1 cellular context compared by ENCODE assay signal in the genomic region with DNA sequence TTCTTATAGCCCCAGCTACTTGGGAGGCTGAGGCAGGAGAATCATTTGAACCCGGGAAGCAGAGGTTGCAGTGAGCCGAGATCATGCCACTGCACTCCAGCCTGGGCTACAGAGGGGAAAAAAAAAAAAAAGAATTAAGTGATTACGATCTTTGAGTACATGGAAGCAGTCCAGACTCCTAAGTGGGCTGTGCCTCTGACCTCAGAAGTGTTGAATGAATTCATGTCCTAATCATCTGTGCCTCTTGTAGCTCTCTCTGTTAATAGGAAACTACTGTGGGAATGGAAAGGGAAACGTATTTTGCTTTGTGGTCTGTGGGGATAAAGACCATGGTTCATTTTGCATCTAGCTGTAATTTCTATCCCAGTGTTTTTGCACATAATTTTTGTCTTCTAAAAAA.
TF ChIP-seq lines count a peak whose summit lies in the region.

No MANE protein-coding gene starts in this region.

TF ChIP-seq in K562, 482 proteins besides CTCF, POLR2A, EP300 and RAD21 (continued from another document and continues in another):
- TF ChIP-seq ZBTB11 (CRISPR knock-in tag; IDR thresholded peaks at IDR 0.05): no peak
- TF ChIP-seq CEBPG (CRISPR knock-in tag; IDR thresholded peaks at IDR 0.05): no peak
- no peak for TF ChIP-seq CEBPG (tag; conservative IDR thresholded peaks at IDR 0.05 in 1 of 2, IDR thresholded peaks at IDR 0.05 in 1 of 2)
- TF ChIP-seq CCAR2 (IDR thresholded peaks at IDR 0.05; ENCODE audit: low read depth, low read length): no peak
- TF ChIP-seq ATF7 (IDR thresholded peaks at IDR 0.05): peak; percentile 72
- peak in 1 of 2 experiments; percentile 62; a peak in 1 of 3 replicates for TF ChIP-seq CBX3 (IDR thresholded peaks at IDR 0.05; ENCODE audit: borderline replicate concordance in 1 of 2, low read length in 2 of 2)
- TF ChIP-seq, protein P1, sequence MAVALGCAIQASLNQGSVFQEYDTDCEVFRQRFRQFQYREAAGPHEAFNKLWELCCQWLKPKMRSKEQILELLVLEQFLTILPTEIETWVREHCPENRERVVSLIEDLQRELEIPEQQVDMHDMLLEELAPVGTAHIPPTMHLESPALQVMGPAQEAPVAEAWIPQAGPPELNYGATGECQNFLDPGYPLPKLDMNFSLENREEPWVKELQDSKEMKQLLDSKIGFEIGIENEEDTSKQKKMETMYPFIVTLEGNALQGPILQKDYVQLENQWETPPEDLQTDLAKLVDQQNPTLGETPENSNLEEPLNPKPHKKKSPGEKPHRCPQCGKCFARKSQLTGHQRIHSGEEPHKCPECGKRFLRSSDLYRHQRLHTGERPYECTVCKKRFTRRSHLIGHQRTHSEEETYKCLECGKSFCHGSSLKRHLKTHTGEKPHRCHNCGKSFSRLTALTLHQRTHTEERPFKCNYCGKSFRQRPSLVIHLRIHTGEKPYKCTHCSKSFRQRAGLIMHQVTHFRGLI (CRISPR knock-in tag; IDR thresholded peaks at IDR 0.05): no peak
- TF ChIP-seq MECOM (CRISPR knock-in tag; IDR thresholded peaks at IDR 0.05): no peak
- TF ChIP-seq TAF9B (IDR thresholded peaks at IDR 0.05; ENCODE audit: partially characterized antibody): no peak
- no peak for TF ChIP-seq ZC3H11A (IDR thresholded peaks at IDR 0.05; ENCODE audit: low read depth, low read length)
- TF ChIP-seq NR2C1 (IDR thresholded peaks at IDR 0.05): no peak
- peak; percentile 23; the same call in 1 of the 2 replicates for TF ChIP-seq NR2C1 (tag; IDR thresholded peaks at IDR 0.05)
- peak; percentile 14; the same call in 1 of the 2 replicates for TF ChIP-seq TEAD4 (IDR thresholded peaks at IDR 0.05; ENCODE audit: low read length)
- no peak for TF ChIP-seq TEAD4 (CRISPR knock-in tag; IDR thresholded peaks at IDR 0.05; ENCODE audit: borderline replicate concordance)
- TF ChIP-seq RFX1 (IDR thresholded peaks at IDR 0.05): no peak
- no peak for TF ChIP-seq ZNF764 (CRISPR knock-in tag; IDR thresholded peaks at IDR 0.05; ENCODE audit: low read depth)
- peak; percentile 68; the same call in 1 of the 2 replicates for TF ChIP-seq SMARCE1 (IDR thresholded peaks at IDR 0.05)
- TF ChIP-seq ZNF384 (IDR thresholded peaks at IDR 0.05; ENCODE audit: low read depth, low read length): peak; percentile 90
- TF ChIP-seq ELF1 (tag; IDR thresholded peaks at IDR 0.05): no peak
- TF ChIP-seq SP1 (CRISPR knock-in tag; IDR thresholded peaks at IDR 0.05): no peak
- TF ChIP-seq RCOR1 (IDR thresholded peaks at IDR 0.05; ENCODE audit: borderline replicate concordance in 1 of 2, low read depth in 2 of 2, low read length in 2 of 2): peak in 1 of 2 experiments; percentile 21; a peak in 1 of 4 replicates
- no peak; the same call in 1 of the 2 replicates for TF ChIP-seq NBN (IDR thresholded peaks at IDR 0.05; ENCODE audit: low read depth)
- TF ChIP-seq FIP1L1 (IDR thresholded peaks at IDR 0.05; ENCODE audit: low read depth, low read length, poor library complexity, severe bottlenecking): no peak
- no peak for TF ChIP-seq YBX1 (IDR thresholded peaks at IDR 0.05)
- TF ChIP-seq MNT (conservative IDR thresholded peaks at IDR 0.05): no peak
- TF ChIP-seq RBM25 (IDR thresholded peaks at IDR 0.05; ENCODE audit: low read depth, low read length, severe bottlenecking): no peak
- no peak for TF ChIP-seq GATAD2A (IDR thresholded peaks at IDR 0.05)
- no peak for TF ChIP-seq MYBL2 (IDR thresholded peaks at IDR 0.05; ENCODE audit: low read depth)
- TF ChIP-seq MYBL2 (CRISPR knock-in tag; IDR thresholded peaks at IDR 0.05; ENCODE audit: borderline replicate concordance): no peak
- TF ChIP-seq ARID4B (CRISPR knock-in tag; IDR thresholded peaks at IDR 0.05): no peak
- no peak for TF ChIP-seq SMARCC2 (IDR thresholded peaks at IDR 0.05; ENCODE audit: low read depth)
- TF ChIP-seq SLC30A9 (CRISPR knock-in tag; IDR thresholded peaks at IDR 0.05): no peak
- TF ChIP-seq CHD4 (IDR thresholded peaks at IDR 0.05; ENCODE audit: insufficient read depth, insufficient replicate concordance, low read depth, low read length, poor library complexity, severe bottlenecking): no peak
- no peak for TF ChIP-seq DEAF1 (CRISPR knock-in tag; IDR thresholded peaks at IDR 0.05)
- TF ChIP-seq, protein P2, sequence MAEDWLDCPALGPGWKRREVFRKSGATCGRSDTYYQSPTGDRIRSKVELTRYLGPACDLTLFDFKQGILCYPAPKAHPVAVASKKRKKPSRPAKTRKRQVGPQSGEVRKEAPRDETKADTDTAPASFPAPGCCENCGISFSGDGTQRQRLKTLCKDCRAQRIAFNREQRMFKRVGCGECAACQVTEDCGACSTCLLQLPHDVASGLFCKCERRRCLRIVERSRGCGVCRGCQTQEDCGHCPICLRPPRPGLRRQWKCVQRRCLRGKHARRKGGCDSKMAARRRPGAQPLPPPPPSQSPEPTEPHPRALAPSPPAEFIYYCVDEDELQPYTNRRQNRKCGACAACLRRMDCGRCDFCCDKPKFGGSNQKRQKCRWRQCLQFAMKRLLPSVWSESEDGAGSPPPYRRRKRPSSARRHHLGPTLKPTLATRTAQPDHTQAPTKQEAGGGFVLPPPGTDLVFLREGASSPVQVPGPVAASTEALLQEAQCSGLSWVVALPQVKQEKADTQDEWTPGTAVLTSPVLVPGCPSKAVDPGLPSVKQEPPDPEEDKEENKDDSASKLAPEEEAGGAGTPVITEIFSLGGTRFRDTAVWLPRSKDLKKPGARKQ (CRISPR knock-in tag; IDR thresholded peaks at IDR 0.05): no peak
- no peak for TF ChIP-seq CBFA2T3 (IDR thresholded peaks at IDR 0.05)
- TF ChIP-seq ZNF778 (CRISPR knock-in tag; IDR thresholded peaks at IDR 0.05): no peak
- TF ChIP-seq, protein P3, sequence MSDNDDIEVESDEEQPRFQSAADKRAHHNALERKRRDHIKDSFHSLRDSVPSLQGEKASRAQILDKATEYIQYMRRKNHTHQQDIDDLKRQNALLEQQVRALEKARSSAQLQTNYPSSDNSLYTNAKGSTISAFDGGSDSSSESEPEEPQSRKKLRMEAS (CRISPR knock-in tag; IDR thresholded peaks at IDR 0.05): no peak
- no peak for TF ChIP-seq ZNF589 (CRISPR knock-in tag; IDR thresholded peaks at IDR 0.05; ENCODE audit: low read depth)
- peak; percentile 20; the same call in 1 of the 2 replicates for TF ChIP-seq ZNF24 (IDR thresholded peaks at IDR 0.05)
